In genomic region chr12:100826323-100826722, GRCh38 we compare ENCODE assay signal across 10 cellular contexts. TPM values are rescaled to one million over a fixed set of nuclear protein-coding genes. Genes with fewer than 3 reads are reported as not detected.
DNase-seq lines count a peak whose midpoint lies in the region; ATAC-seq and TF ChIP-seq lines count a peak whose summit lies in the region.
"Had no signal": no experiment of that assay in that cellular context is flagged by ENCODE, and none has a peak within 500 bp of the region (broad histone marks: within the 10 kb centered on the region; RNA-seq: fewer than 3 reads in every experiment).

No MANE protein-coding gene starts in this region.

- no peaks in the 10 kb centered on the region for H3K27me3 Mint-ChIP-seq in CD8-positive, alpha-beta T cell (ENCODE audit: low read depth)
- H3K27me3 Mint-ChIP-seq: CD4-positive, alpha-beta T cell had no signal

- POLR2A ChIA-PET in CD8-positive, alpha-beta T cell (lab: Charles Lee) = no interaction called here

- no peak for TF ChIP-seq POLR2A in thyroid gland (IDR thresholded peaks at IDR 0.05)

- no peaks in the 10 kb centered on the region for H3K9me3 ChIP-seq in cardiac muscle cell (ENCODE audit: low read depth)
- no peaks in the 10 kb centered on the region for H3K9me3 ChIP-seq in thyroid gland
- no peaks in the 10 kb centered on the region for H3K9me3 ChIP-seq in CD8-positive, alpha-beta T cell (ENCODE audit: low read length)

- intact Hi-C loops in Right ventricle myocardium superior (cut with DNase I) = no loop called here
- intact Hi-C loops in thyroid gland (cut with DNase I) = no loop called here
- intact Hi-C loops in CD8-positive, alpha-beta T cell (cut with DNase I, micrococcal nuclease) = no loop called here

- peaks cover 7% of the 10 kb centered on the region for H3K9me3 Mint-ChIP-seq in CD8-positive, alpha-beta T cell

- whole genome bisulfite sequencing in thyroid gland, 2 donors = 10 to 19% methylated on average over 4 of the region's 4 CpGs

- no peaks in the 10 kb centered on the region for H3K4me1 Mint-ChIP-seq in CD8-positive, alpha-beta T cell (ENCODE audit: low read depth)

- H3K4me3 Mint-ChIP-seq in CD8-positive, alpha-beta T cell = no peak overlapping the region
- H3K4me3 Mint-ChIP-seq: activated naive CD8-positive, alpha-beta T cell; CD4-positive, alpha-beta T cell had no signal

- H3K36me3 ChIP-seq in cardiac muscle cell (no peaks in the 10 kb centered on the region), thyroid gland (no peaks in the 10 kb centered on the region)
- H3K36me3 ChIP-seq in CD8-positive, alpha-beta T cell (ENCODE audit: insufficient read depth, low read length) = no peaks in the 10 kb centered on the region

- H3K4me1 ChIP-seq in cardiac muscle cell (ENCODE audit: low read depth) (no peaks in the 10 kb centered on the region), thyroid gland (no peaks in the 10 kb centered on the region)
- no peaks in the 10 kb centered on the region for H3K4me1 ChIP-seq in CD8-positive, alpha-beta T cell (ENCODE audit: insufficient read depth, low read length)

- H3K4me3 ChIP-seq in cardiac muscle cell = no peak overlapping the region
- no peak overlapping the region for H3K4me3 ChIP-seq in thyroid gland (replicated peaks in 1 of 3)
- no peak overlapping the region for H3K4me3 ChIP-seq in CD8-positive, alpha-beta T cell (ENCODE audit: low read depth, low read length)

- H3K27me3 ChIP-seq in cardiac muscle cell = no peaks in the 10 kb centered on the region
- no peaks in the 10 kb centered on the region for H3K27me3 ChIP-seq in thyroid gland
- H3K27me3 ChIP-seq in CD8-positive, alpha-beta T cell (ENCODE audit: insufficient read depth, low read length) = no peaks in the 10 kb centered on the region

- TF ChIP-seq CTCF in cardiac muscle cell (IDR thresholded peaks at IDR 0.05; ENCODE audit: low read depth, low read length) (no peak), thyroid gland (IDR thresholded peaks at IDR 0.05) (no peak)
- TF ChIP-seq CTCF in CD8-positive, alpha-beta T cell (IDR thresholded peaks at IDR 0.05) = no peak

- no peaks in the 10 kb centered on the region for H3K36me3 Mint-ChIP-seq in CD8-positive, alpha-beta T cell
- H3K36me3 Mint-ChIP-seq: activated naive CD8-positive, alpha-beta T cell had no signal

- H3K27ac ChIP-seq in cardiac muscle cell (no peak overlapping the region), thyroid gland (no peak overlapping the region)
- H3K27ac ChIP-seq in CD8-positive, alpha-beta T cell (ENCODE audit: low read depth, low read length) = no peak overlapping the region

- ATAC-seq in Right ventricle myocardium superior (ENCODE audit: poor library complexity) = no peak
- ATAC-seq in CD8-positive, alpha-beta T cell = no peak

- H3K27ac Mint-ChIP-seq in CD8-positive, alpha-beta T cell = no peak overlapping the region
- H3K27ac Mint-ChIP-seq: activated naive CD8-positive, alpha-beta T cell; CD4-positive, alpha-beta T cell had no signal

- DNase-seq in cardiac muscle cell (ENCODE audit: low read depth in 1 of 2, low spot score in 1 of 2) (peak; percentile 74 to 85), Right ventricle myocardium superior (no peak), iPS-NIHi11 (ENCODE audit: low spot score) (peak; percentile 57), thyroid gland (peak; percentile 12 to 53), GM19238 (ENCODE audit: insufficient read length, low spot score) (no peak), NCI-H1436 treated with DMSO at 0.1 percent for 48 hours (lab: John Stamatoyannopoulos, UW) (no peak)
- DNase-seq in activated CD4-positive, alpha-beta T cell treated with anti-CD3 and anti-CD28 coated beads, Interleukin-2, amount 50 U/mL, for 1 hour = peak; percentile 0
- DNase-seq in CD8-positive, alpha-beta T cell = no peak

- CTCF ChIA-PET in CD8-positive, alpha-beta T cell (lab: Charles Lee) = no interaction called here

RNA-seq across cellular contexts. Expression of gene ANO4, which starts 31.7 kb away (rescaled TPM):
- total RNA-seq in cardiac muscle cell (0.33 and 0.95 TPM in 2 replicates), Right ventricle myocardium superior (not detected), thyroid gland (under 1 TPM; 0.27 to 0.78 (median 0.48) TPM)
- 0.92 and 1.00 TPM in 2 replicates for polyA plus RNA-seq in cardiac muscle cell
- not detected for total RNA-seq in CD8-positive, alpha-beta T cell
- total RNA-seq: CD4-positive, alpha-beta T cell had no signal

Comparison
In these comparisons a context has a peak if more than half of its experiments do, and no peak if none do; other contexts are left out.
1. DNase-seq: peak in cardiac muscle cell (2 of 2), activated CD4-positive, alpha-beta T cell treated with anti-CD3 and anti-CD28 coated beads, Interleukin-2, amount 50 U/mL, for 1 hour (single experiment), iPS-NIHi11 (single experiment) and thyroid gland (2 of 2); none in Right ventricle myocardium superior (single experiment), CD8-positive, alpha-beta T cell (0 of 7), GM19238 (single experiment) and NCI-H1436 treated with DMSO at 0.1 percent for 48 hours (single experiment).